Comparison of ENCODE assay signal across 8 cellular contexts in the genomic region with DNA sequence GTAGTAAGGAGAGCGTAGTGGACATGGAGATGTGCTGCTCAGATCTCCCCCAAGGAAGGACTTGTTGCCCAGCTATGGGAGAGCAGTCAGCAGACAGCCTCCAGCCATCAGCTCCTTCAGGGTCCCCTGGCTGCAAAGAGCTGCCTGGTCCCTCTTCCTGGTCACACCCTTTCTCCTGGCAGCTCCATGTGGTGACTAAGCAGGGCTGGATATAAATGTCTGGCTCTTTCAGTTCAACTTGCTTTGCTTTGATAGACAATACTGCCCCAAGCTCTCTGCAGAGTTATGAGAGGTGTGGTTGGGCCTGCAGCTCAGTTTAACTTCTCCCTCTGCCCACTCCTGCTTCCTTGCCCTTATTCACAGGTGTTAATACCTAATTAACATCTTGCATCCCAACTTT.
DNase-seq lines count a peak whose midpoint lies in the region; ATAC-seq, FAIRE-seq and TF ChIP-seq lines count a peak whose summit lies in the region.
"Had no signal": no experiment of that assay in that cellular context is flagged by ENCODE, and none has a peak within 500 bp of the region (broad histone marks: within the 10 kb centered on the region; RNA-seq: fewer than 3 reads in every experiment).

No MANE protein-coding gene starts in this region.

- peaks cover 81% of the 10 kb centered on the region for H3K4me1 Mint-ChIP-seq in activated T-cell treated with anti-CD3 and anti-CD28 coated beads, Interleukin-2, amount 50 U/mL, for 72 hours (ENCODE audit: low read depth)
- peaks cover 60% of the 10 kb centered on the region for H3K4me1 Mint-ChIP-seq in stimulated activated memory B cell treated with anti-CD40 and anti-IgM and Interleukin-4, amounts not matched to agents 10 μg/mL and 1 μg/mL and 100 μg/mL, for 72 hours
- no peaks in the 10 kb centered on the region for H3K4me1 Mint-ChIP-seq in glutamatergic neuron (ENCODE audit: low read depth, unreplicated experiment)

- H3K4me3 Mint-ChIP-seq in activated T-cell treated with anti-CD3 and anti-CD28 coated beads, Interleukin-2, amount 50 U/mL, for 72 hours = peak overlapping the region; percentile 59 to 87
- no peak overlapping the region for H3K4me3 Mint-ChIP-seq in stimulated activated memory B cell treated with anti-CD40 and anti-IgM and Interleukin-4, amounts not matched to agents 10 μg/mL and 1 μg/mL and 100 μg/mL, for 72 hours
- H3K4me3 Mint-ChIP-seq in glutamatergic neuron (ENCODE audit: unreplicated experiment) = no peak overlapping the region

- peak overlapping the region in 5 of 10 donors; percentile 29 to 84 (median 37) for H3K27ac ChIP-seq in heart right ventricle
- H3K27ac ChIP-seq: tibial nerve had no signal

- peaks cover 7 to 13% of the 10 kb centered on the region in 2 donors for H3K36me3 Mint-ChIP-seq in activated T-cell treated with anti-CD3 and anti-CD28 coated beads, Interleukin-2, amount 50 U/mL, for 72 hours (ENCODE audit: insufficient read depth in 2 of 2)
- H3K36me3 Mint-ChIP-seq in stimulated activated memory B cell treated with anti-CD40 and anti-IgM and Interleukin-4, amounts not matched to agents 10 μg/mL and 1 μg/mL and 100 μg/mL, for 72 hours = no peaks in the 10 kb centered on the region
- H3K36me3 Mint-ChIP-seq in glutamatergic neuron (ENCODE audit: unreplicated experiment) = no peaks in the 10 kb centered on the region

- in situ Hi-C loops in GM13976 (cut with MboI; ENCODE audit: low sequenced_read_pairs, unreplicated experiment) = loop anchor here (10.0 kb wide), 1 partner anchor 255 kb away; no protein-coding TSS in a partner anchor

- no peaks in the 10 kb centered on the region for H3K36me3 ChIP-seq in heart right ventricle
- H3K36me3 ChIP-seq: tibial nerve had no signal

- H3K4me1 ChIP-seq in heart right ventricle = peaks cover 6 to 62% (median 22%) of the 10 kb centered on the region in 9 donors

- FAIRE-seq in GM12891 (lab: Jason Lieb, UNC) = no peak

- H3K27me3 Mint-ChIP-seq in activated T-cell treated with anti-CD3 and anti-CD28 coated beads, Interleukin-2, amount 50 U/mL, for 72 hours (ENCODE audit: low read depth) = no peaks in the 10 kb centered on the region
- peaks cover 19% of the 10 kb centered on the region for H3K27me3 Mint-ChIP-seq in stimulated activated memory B cell treated with anti-CD40 and anti-IgM and Interleukin-4, amounts not matched to agents 10 μg/mL and 1 μg/mL and 100 μg/mL, for 72 hours
- peaks cover 6% of the 10 kb centered on the region for H3K27me3 Mint-ChIP-seq in glutamatergic neuron (ENCODE audit: unreplicated experiment)

- intact Hi-C loops in heart right ventricle (cut with DNase I) = loop anchor here (2.0 to 10.0 kb wide), 8 partner anchors 75 to 262 kb away; a partner anchor contains a TSS

- DNase-seq in HCEC 1CT (peak; percentile 80), heart right ventricle (peak; percentile 30 to 44), GM12891 (ENCODE audit: insufficient read length, low spot score) (no peak), GM13976 (ENCODE audit: low spot score) (no peak), glutamatergic neuron (no peak)
- no peak for DNase-seq in activated T-cell treated with anti-CD3 and anti-CD28 coated beads, Interleukin-2, amount 50 U/mL, for 72 hours

- H3K9me3 ChIP-seq in heart right ventricle = no peaks in the 10 kb centered on the region
- H3K9me3 ChIP-seq: tibial nerve had no signal

- peaks cover under 1 to 3% of the 10 kb centered on the region in 2 donors for H3K9me3 Mint-ChIP-seq in activated T-cell treated with anti-CD3 and anti-CD28 coated beads, Interleukin-2, amount 50 U/mL, for 72 hours
- H3K9me3 Mint-ChIP-seq in stimulated activated memory B cell treated with anti-CD40 and anti-IgM and Interleukin-4, amounts not matched to agents 10 μg/mL and 1 μg/mL and 100 μg/mL, for 72 hours = no peaks in the 10 kb centered on the region
- H3K9me3 Mint-ChIP-seq in glutamatergic neuron (ENCODE audit: unreplicated experiment) = no peaks in the 10 kb centered on the region

- no peak for ATAC-seq in activated T-cell treated with anti-CD3 and anti-CD28 coated beads, Interleukin-2, amount 50 U/mL, for 72 hours (replicated peaks in 1 of 2)
- peak; percentile 69 to 92 (median 84) for ATAC-seq in heart right ventricle
- no peak for ATAC-seq in stimulated activated memory B cell treated with anti-CD40 and anti-IgM and Interleukin-4, amounts not matched to agents 10 μg/mL and 1 μg/mL and 100 μg/mL, for 72 hours

- no peak overlapping the region for H3K4me3 ChIP-seq in heart right ventricle
- H3K4me3 ChIP-seq: tibial nerve had no signal

- TF ChIP-seq CTCF in heart right ventricle (IDR thresholded peaks at IDR 0.05) = peak in 4 of 9 donors; percentile 24 to 46 (median 38)
- TF ChIP-seq CTCF in GM13976 (IDR thresholded peaks at IDR 0.05; ENCODE audit: borderline replicate concordance, control extremely low read depth, extremely low read depth, insufficient read depth, missing control alignments) = no peak
- TF ChIP-seq CTCF in glutamatergic neuron (IDR thresholded peaks at IDR 0.05; ENCODE audit: partially characterized antibody, unreplicated experiment) = no peak

- no peak for TF ChIP-seq POLR2A in GM12891 (IDR thresholded peaks at IDR 0.05; ENCODE audit: low read depth, low read length)

- WGBS in heart right ventricle, 2 donors = 97 to 100% methylated on average over 1 of the region's 1 CpG

- no peaks in the 10 kb centered on the region for H3K27me3 ChIP-seq in heart right ventricle
- H3K27me3 ChIP-seq: tibial nerve had no signal

- peak overlapping the region; percentile 98 for H3K27ac Mint-ChIP-seq in activated T-cell treated with anti-CD3 and anti-CD28 coated beads, Interleukin-2, amount 50 U/mL, for 72 hours
- H3K27ac Mint-ChIP-seq in stimulated activated memory B cell treated with anti-CD40 and anti-IgM and Interleukin-4, amounts not matched to agents 10 μg/mL and 1 μg/mL and 100 μg/mL, for 72 hours = peak overlapping the region; percentile 41
- no peak overlapping the region for H3K27ac Mint-ChIP-seq in glutamatergic neuron (ENCODE audit: unreplicated experiment)

TF ChIP-seq in GM12891, 5 proteins besides CTCF, POLR2A, EP300 and RAD21:
- TF ChIP-seq SPI1 (IDR thresholded peaks at IDR 0.05; ENCODE audit: low read depth, low read length) = no peak
- TF ChIP-seq POLR2AphosphoS5 (IDR thresholded peaks at IDR 0.05; ENCODE audit: low read depth, low read length) = no peak
- TF ChIP-seq PAX5 (IDR thresholded peaks at IDR 0.05; ENCODE audit: insufficient read depth, low read length, severe bottlenecking) = no peak
- no peak for TF ChIP-seq POU2F2 (IDR thresholded peaks at IDR 0.05; ENCODE audit: low read depth, low read length)
- no peak for TF ChIP-seq TAF1 (IDR thresholded peaks at IDR 0.05; ENCODE audit: low read depth, low read length)
TF ChIP-seq in GM12891: peak in this region for 0.

Comparison
In these comparisons a context has a peak if more than half of its experiments do, and no peak if none do; other contexts are left out.
1. DNase-seq: peak in HCEC 1CT (single experiment) and heart right ventricle (2 of 2); none in activated T-cell treated with anti-CD3 and anti-CD28 coated beads, Interleukin-2, amount 50 U/mL, for 72 hours (0 of 2), GM12891 (single experiment), GM13976 (single experiment) and glutamatergic neuron (single experiment).
2. ATAC-seq: peak in heart right ventricle (8 of 8); none in activated T-cell treated with anti-CD3 and anti-CD28 coated beads, Interleukin-2, amount 50 U/mL, for 72 hours (0 of 2) and stimulated activated memory B cell treated with anti-CD40 and anti-IgM and Interleukin-4, amounts not matched to agents 10 μg/mL and 1 μg/mL and 100 μg/mL, for 72 hours (single experiment).
3. H3K4me3 Mint-ChIP-seq: peak in activated T-cell treated with anti-CD3 and anti-CD28 coated beads, Interleukin-2, amount 50 U/mL, for 72 hours (2 of 2); none in stimulated activated memory B cell treated with anti-CD40 and anti-IgM and Interleukin-4, amounts not matched to agents 10 μg/mL and 1 μg/mL and 100 μg/mL, for 72 hours (single experiment) and glutamatergic neuron (single experiment).